Comparison of ENCODE assay signal across 26 cellular contexts in the genomic region with DNA sequence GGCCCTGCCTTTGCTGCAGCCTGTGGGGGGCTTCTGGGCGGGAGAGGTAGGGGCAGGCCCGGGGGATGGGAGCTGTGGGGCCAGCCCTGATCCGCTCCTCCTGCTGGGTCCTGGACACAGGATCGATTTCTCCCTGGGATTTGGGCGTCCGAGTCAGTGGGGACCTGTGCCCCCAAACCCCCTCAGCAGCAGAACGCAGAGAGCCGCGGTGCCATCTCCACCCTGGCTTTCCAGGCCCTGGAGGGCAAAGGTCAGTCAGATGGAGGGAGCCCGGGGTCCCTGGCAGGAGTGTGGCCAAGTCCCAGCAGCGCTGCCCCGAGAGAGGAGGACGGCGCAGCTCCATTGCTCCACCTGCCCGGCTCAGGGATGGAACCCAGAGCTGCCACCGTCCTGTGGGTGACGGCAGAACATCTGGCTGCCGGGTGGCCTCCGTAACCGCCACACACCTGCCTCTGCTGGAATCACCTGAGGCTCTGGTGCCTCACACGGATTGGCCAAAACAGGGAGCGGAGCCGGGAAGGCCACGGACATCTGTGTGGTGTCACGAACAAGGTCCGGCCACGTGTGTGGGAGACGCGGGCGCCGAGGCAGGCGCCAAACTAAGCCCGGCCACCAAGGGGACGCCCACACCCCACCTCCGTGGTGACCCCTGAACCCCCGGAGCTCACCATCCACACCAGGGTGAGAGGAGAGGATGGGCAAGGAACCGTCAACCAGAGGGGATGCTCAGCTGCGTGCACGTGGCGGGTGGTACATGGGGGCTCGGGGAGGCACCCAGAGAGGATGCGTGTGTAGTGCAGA.
"Had no signal": no experiment of that assay in that cellular context is flagged by ENCODE, and none has a peak within 500 bp of the region (broad histone marks: within the 10 kb centered on the region; RNA-seq: fewer than 3 reads in every experiment).

No MANE protein-coding gene starts in this region.

- H3K27ac ChIP-seq: left lung, lower lobe of right lung, neural progenitor cell, ovary, right atrium auricular region, sigmoid colon, spleen, suprapubic skin, thoracic aorta, tibial artery, upper lobe of right lung had no signal

- H3K9me3 ChIP-seq: left lung, lower lobe of right lung, ovary, right atrium auricular region, sigmoid colon, spleen, suprapubic skin, thoracic aorta, tibial artery, upper lobe of right lung had no signal

- DNase-seq: hypothalamus; immature natural killer cell; kidney; left colon; lower lobe of right lung; mammary epithelial cell; mesenchymal stem cell; naive B cell; natural killer cell; nephron progenitor cell; ovary; sigmoid colon; small intestine; spleen; stimulated activated CD4-positive, alpha-beta T cell treated with anti-CD3 and anti-CD28 coated beads, Interleukin-4, amount 100 ng/mL, for 24 hours; stimulated activated naive CD4-positive, alpha-beta T cell; tibial artery; trophoblast cell; upper lobe of right lung had no signal

- ATAC-seq: left colon, left lung, lower lobe of right lung, natural killer cell, upper lobe of right lung had no signal

- FAIRE-seq: islet of Langerhans, kidney, small intestine, urothelium cell line had no signal

- H3K27me3 ChIP-seq: ovary had no signal

- H3K4me1 ChIP-seq: upper lobe of right lung had no signal

- H3K4me3 ChIP-seq: left lung, lower lobe of right lung, neural progenitor cell, ovary, right atrium auricular region, sigmoid colon, spleen, suprapubic skin, thoracic aorta, tibial artery, upper lobe of right lung had no signal

- H3K36me3 ChIP-seq: left lung, lower lobe of right lung, neural progenitor cell, ovary, right atrium auricular region, sigmoid colon, spleen, suprapubic skin, thoracic aorta, tibial artery, upper lobe of right lung had no signal

- H3K9ac ChIP-seq: neural progenitor cell had no signal

- H3K4me2 ChIP-seq: neural progenitor cell had no signal

- H2AFZ ChIP-seq: neural progenitor cell had no signal
